ENCODE assay signal across 9 cellular contexts in genomic region chr3:172355836-172356235, GRCh38.
A peak's percentile ranks its signal among the peaks of the same experiment; 100 is the strongest.
DNase-seq lines count a peak whose midpoint lies in the region; TF ChIP-seq lines count a peak whose summit lies in the region.
"Had no signal": no experiment of that assay in that cellular context is flagged by ENCODE, and none has a peak within 500 bp of the region (broad histone marks: within the 10 kb centered on the region; RNA-seq: fewer than 3 reads in every experiment).

No MANE protein-coding gene starts in this region.

- H3K27ac ChIP-seq in RWPE1 (no peak overlapping the region), smooth muscle cell (ENCODE audit: low read depth) (peak overlapping the region; percentile 83), prostate gland (no peak overlapping the region)

- H3K9ac ChIP-seq in smooth muscle cell (ENCODE audit: low read depth) = no peak overlapping the region

- H3F3A ChIP-seq in smooth muscle cell (ENCODE audit: low read depth) = peaks cover 64% of the 10 kb centered on the region

- H3K27me3 ChIP-seq in smooth muscle cell (ENCODE audit: low read depth) = no peaks in the 10 kb centered on the region
- H3K27me3 ChIP-seq in prostate gland (replicated peaks; ENCODE audit: insufficient read depth) = no peaks in the 10 kb centered on the region

- intact Hi-C loops in prostate gland (cut with DNase I) = no loop called here

- H3K36me3 ChIP-seq in smooth muscle cell (ENCODE audit: low read depth) (peaks cover 34% of the 10 kb centered on the region), prostate gland (no peaks in the 10 kb centered on the region)

- POLR2A ChIA-PET in RWPE1 (lab: Yijun Ruan, JAX; ENCODE audit: low non-redundant PET) = no interaction called here

- H3K9me3 ChIP-seq in smooth muscle cell (replicated peaks; ENCODE audit: low read depth) (no peaks in the 10 kb centered on the region), prostate gland (no peaks in the 10 kb centered on the region)

- H2AFZ ChIP-seq in smooth muscle cell (ENCODE audit: low read depth) = no peak overlapping the region

- DNase-seq in DMS53 (lab: John Stamatoyannopoulos, UW) (peak; percentile 15), DMS53 treated with DMSO at 0.1 percent for 48 hours (lab: John Stamatoyannopoulos, UW; ENCODE audit: unreplicated experiment) (no peak), RWPE1 (ENCODE audit: low spot score) (peak; percentile 44), fibroblast of pulmonary artery (ENCODE audit: low read depth) (peak; percentile 92), smooth muscle cell (lab: John Stamatoyannopoulos, UW; ENCODE audit: unreplicated experiment) (no peak), HuH-7.5 (ENCODE audit: low spot score) (no peak), prostate gland (ENCODE audit: low spot score) (no peak), NCI-H510A (lab: John Stamatoyannopoulos, UW) (no peak)
- DNase-seq: activated CD8-positive, alpha-beta memory T cell treated with anti-CD3 and anti-CD28 coated beads for 24 hours had no signal

- no peak overlapping the region for H3K4me3 ChIP-seq in fibroblast of pulmonary artery (replicated peaks; ENCODE audit: low read depth, low read length)
- H3K4me3 ChIP-seq in smooth muscle cell = no peak overlapping the region
- no peak overlapping the region for H3K4me3 ChIP-seq in prostate gland

- H3K79me2 ChIP-seq in smooth muscle cell (ENCODE audit: low read depth) = peaks cover 41% of the 10 kb centered on the region

- peaks cover 93% of the 10 kb centered on the region for H4K20me1 ChIP-seq in smooth muscle cell (ENCODE audit: low read depth)

- CTCF ChIA-PET in RWPE1 (lab: Yijun Ruan, JAX) = interaction anchor here (0.6 kb wide), 1 partner anchor 326 kb away, joined by 3 read pairs; no protein-coding TSS in a partner anchor

- TF ChIP-seq POLR2A in prostate gland (IDR thresholded peaks at IDR 0.05) = no peak

- no peak overlapping the region for H3K4me2 ChIP-seq in smooth muscle cell

- WGBS in smooth muscle cell (ENCODE audit: low lambda C conversion rate) = 33% methylated on average over 2 of the region's 2 CpGs
- WGBS in prostate gland = 37% methylated on average over 2 of the region's 2 CpGs

- TF ChIP-seq CTCF in RWPE1 (conservative IDR thresholded peaks at IDR 0.05; ENCODE audit: low read depth) = no peak
- no peak for TF ChIP-seq CTCF in fibroblast of pulmonary artery (IDR thresholded peaks at IDR 0.05; ENCODE audit: low read length, missing control alignments)
- no peak for TF ChIP-seq CTCF in smooth muscle cell (IDR thresholded peaks at IDR 0.05; ENCODE audit: borderline replicate concordance, insufficient read depth, poor library complexity, severe bottlenecking)
- TF ChIP-seq CTCF in prostate gland (IDR thresholded peaks at IDR 0.05) = no peak

- peaks cover 5% of the 10 kb centered on the region for H3K4me1 ChIP-seq in smooth muscle cell (ENCODE audit: low read depth)
- no peaks in the 10 kb centered on the region for H3K4me1 ChIP-seq in prostate gland (replicated peaks)

Comparison
In these comparisons a context has a peak if more than half of its experiments do, and no peak if none do; other contexts are left out.
1. DNase-seq: peak in DMS53 (single experiment), RWPE1 (single experiment) and fibroblast of pulmonary artery (single experiment); none in DMS53 treated with DMSO at 0.1 percent for 48 hours (single experiment), smooth muscle cell (single experiment), HuH-7.5 (single experiment), prostate gland (single experiment) and NCI-H510A (single experiment).